In genomic region chr12:124919646-124920352, GRCh38 we compare ENCODE assay signal across 8 cellular contexts. TPM values are rescaled to one million over a fixed set of nuclear protein-coding genes. Genes with fewer than 3 reads are reported as not detected.
DNase-seq lines count a peak whose midpoint lies in the region; ATAC-seq, FAIRE-seq and TF ChIP-seq lines count a peak whose summit lies in the region.

No MANE protein-coding gene starts in this region.

- H3K9me3 Mint-ChIP-seq in IgD-negative memory B cell = peaks cover 0 to 2% (median 0%) of the 10 kb centered on the region in 3 donors

- H3K27me3 Mint-ChIP-seq in IgD-negative memory B cell = no peaks in the 10 kb centered on the region

- H3K27ac ChIP-seq in BLaER1 = peak overlapping the region; percentile 100
- H3K27ac ChIP-seq in adrenal gland = peak overlapping the region; percentile 89 to 100 (median 99)
- peak overlapping the region; percentile 100 for H3K27ac ChIP-seq in HepG2 (ENCODE audit: extremely low read length, insufficient read depth, low read length)
- peak overlapping the region; percentile 97 to 100 for H3K27ac ChIP-seq in thoracic aorta

- no peak overlapping the region for H2AFZ ChIP-seq in HepG2 (ENCODE audit: low read length)

- intact Hi-C loops in adrenal gland (cut with DNase I) (no loop called here), HepG2 (cut with micrococcal nuclease; ENCODE audit: unreplicated experiment) (loop anchor here (2.0 kb wide), 1 partner anchor 19 kb away; no protein-coding TSS in a partner anchor)

- H3K9ac ChIP-seq in BLaER1 (peak overlapping the region; percentile 79), HepG2 (ENCODE audit: insufficient read depth, low read depth, low read length) (peak overlapping the region; percentile 99)

- H3K4me1 ChIP-seq in BLaER1 (peaks cover 72% of the 10 kb centered on the region), adrenal gland (replicated peaks in 1 of 2) (peaks cover 37 to 60% of the 10 kb centered on the region in 2 donors), HepG2 (ENCODE audit: insufficient read depth, low read length) (peaks cover 61% of the 10 kb centered on the region), thoracic aorta (ENCODE audit: control insufficient read depth in 1 of 2, low read depth in 2 of 2) (peaks cover 36 to 57% of the 10 kb centered on the region in 2 donors)

- TF ChIP-seq EP300 in HepG2 (IDR thresholded peaks at IDR 0.05; ENCODE audit: low read depth in 2 of 2, low read length in 2 of 2) (no peak), HepG2 (CRISPR knock-in tag; IDR thresholded peaks at IDR 0.05; ENCODE audit: borderline replicate concordance) (no peak)

- POLR2A ChIA-PET in HepG2 (lab: Yijun Ruan, JAX) = interaction anchor here (1.1 to 12.4 kb wide), 7 partner anchors 10 to 173 kb away, joined by 3 to 199 read pairs (median 20); no protein-coding TSS in a partner anchor

- no peaks in the 10 kb centered on the region for H3K27me3 ChIP-seq in BLaER1
- no peaks in the 10 kb centered on the region for H3K27me3 ChIP-seq in adrenal gland
- no peaks in the 10 kb centered on the region; a peak in 1 of 5 replicates for H3K27me3 ChIP-seq in HepG2 (ENCODE audit: control insufficient read depth in 1 of 2, insufficient read depth in 2 of 2, low read length in 2 of 2)
- no peaks in the 10 kb centered on the region for H3K27me3 ChIP-seq in thoracic aorta (replicated peaks; ENCODE audit: insufficient read depth)

- H3K36me3 ChIP-seq in BLaER1 = no peaks in the 10 kb centered on the region
- H3K36me3 ChIP-seq in adrenal gland (replicated peaks in 1 of 2) = no peaks in the 10 kb centered on the region
- no peaks in the 10 kb centered on the region for H3K36me3 ChIP-seq in HepG2 (replicated peaks in 1 of 2; ENCODE audit: control insufficient read depth in 1 of 2, insufficient read depth in 2 of 2, low read length in 2 of 2)
- no peaks in the 10 kb centered on the region for H3K36me3 ChIP-seq in thoracic aorta

- no peak for TF ChIP-seq RAD21 in HepG2 (CRISPR knock-in tag; IDR thresholded peaks at IDR 0.05)

- peak overlapping the region; percentile 98 to 100 (median 99) for H3K27ac Mint-ChIP-seq in IgD-negative memory B cell

- WGBS in adrenal gland, 4 donors = 52 to 64% (median 53%) methylated on average over 15 of the region's 15 CpGs
- 32% methylated on average over 15 of the region's 15 CpGs for WGBS in HepG2 (ENCODE audit: low lambda C conversion rate)

- peak overlapping the region; percentile 95 for H3K4me2 ChIP-seq in BLaER1
- peak overlapping the region; percentile 97 for H3K4me2 ChIP-seq in HepG2 (ENCODE audit: low read depth, low read length)

- in situ Hi-C loops in HepG2 (cut with HindIII; ENCODE audit: extremely low pct_ligation_motif_present, low pct_unique_long_range_greater_than_20kb) = no loop called here

- DNase-seq in adrenal gland = peak in 5 of 7 donors; percentile 47 to 70 (median 56)
- DNase-seq in HepG2 (ENCODE audit: low spot score) = no peak
- DNase-seq in thoracic aorta (ENCODE audit: low spot score) = no peak
- DNase-seq in NCI-H446 (lab: John Stamatoyannopoulos, UW) = no peak
- DNase-seq in NCI-H510A treated with DMSO at 0.1 percent for 48 hours (lab: John Stamatoyannopoulos, UW) = no peak

- TF ChIP-seq CTCF in adrenal gland (IDR thresholded peaks at IDR 0.05) (no peak), HepG2 (CRISPR knock-in tag; IDR thresholded peaks at IDR 0.05) (no peak), thoracic aorta (IDR thresholded peaks at IDR 0.05) (no peak)

- H3K36me3 Mint-ChIP-seq in IgD-negative memory B cell = no peaks in the 10 kb centered on the region

- no TSS peak for BruUV-seq in HepG2 (replicated peaks; lab: Mats Ljungman, UMichigan)

- H3K9me3 ChIP-seq in BLaER1 (no peaks in the 10 kb centered on the region), adrenal gland (replicated peaks in 1 of 3) (no peaks in the 10 kb centered on the region), HepG2 (ENCODE audit: low read length) (no peaks in the 10 kb centered on the region), thoracic aorta (no peaks in the 10 kb centered on the region)

- H3K4me1 Mint-ChIP-seq in IgD-negative memory B cell = peaks cover 53 to 63% (median 54%) of the 10 kb centered on the region in 3 donors

- no peak for FAIRE-seq in HepG2 (lab: Jason Lieb, UNC)

- H4K20me1 ChIP-seq in BLaER1 (no peaks in the 10 kb centered on the region), HepG2 (ENCODE audit: insufficient read depth, low read length) (no peaks in the 10 kb centered on the region)

- TF ChIP-seq POLR2A in adrenal gland (IDR thresholded peaks at IDR 0.05) (no peak), HepG2 (IDR thresholded peaks at IDR 0.05; ENCODE audit: insufficient read depth in 1 of 2, low read depth in 2 of 2, low read length in 2 of 2) (no peak)

- CTCF ChIA-PET in HepG2 (lab: Yijun Ruan, JAX; ENCODE audit: low intra/inter-chr PET ratio, low total read pairs) = interaction anchor here (0.8 kb wide), 1 partner anchor 13 kb away, joined by 4 read pairs; no protein-coding TSS in a partner anchor

- H3K4me3 Mint-ChIP-seq in IgD-negative memory B cell = peak overlapping the region; percentile 76 to 94 (median 86)

- no peak for ATAC-seq in HepG2
- no peak for ATAC-seq in thoracic aorta (ENCODE audit: insufficient number of reproducible peaks, low FRiP score, low read depth)
- no peak for ATAC-seq in HG02840 (IDR thresholded peaks at IDR 0.05; ENCODE audit: low FRiP score, unreplicated experiment)

- H3K4me3 ChIP-seq in BLaER1 = no peak overlapping the region
- H3K4me3 ChIP-seq in adrenal gland = no peak overlapping the region
- peak overlapping the region; percentile 47 to 99 (median 54) for H3K4me3 ChIP-seq in HepG2 (replicated peaks in 1 of 3; ENCODE audit: insufficient read depth in 1 of 3, low read depth in 2 of 3, low read length in 3 of 3)
- no peak overlapping the region for H3K4me3 ChIP-seq in thoracic aorta

- H3K79me2 ChIP-seq in HepG2 (ENCODE audit: insufficient read depth, low read length) = peaks cover 11% of the 10 kb centered on the region

RNA-seq across cellular contexts. Expression of gene UBC, which starts 5.3 kb away (rescaled TPM):
- polyA plus RNA-seq in IgD-negative memory B cell (1,893 TPM), adrenal gland (1,000 to 10,000 TPM in 2 of 3 donors, 100 to 1,000 TPM in 1; 797 to 1,499 (median 1,129) TPM), HepG2 (2011; rRNA removed) (1,432 and 1,529 TPM in 2 replicates)
- total RNA-seq in adrenal gland (1,000 to 10,000 TPM in 4 of 8 donors, 100 to 1,000 TPM in 4; 896 to 1,700 (median 1,052) TPM), HepG2 (2016; rRNA removed; fragmentation: Illumina TruSeq; extraction: Trizol) (805 and 1,167 TPM in 2 replicates), thoracic aorta (1,000 to 10,000 TPM; 1,069 to 1,422 TPM)
- total RNA-seq in HepG2 (2016; cell fraction: cytosol; rRNA removed; fragmentation: Illumina TruSeq; extraction: Trizol; ENCODE audit: low read depth) = 330 and 384 TPM in 2 replicates
- 802 and 1,160 TPM in 2 replicates for total RNA-seq in HepG2 (2016; cell fraction: insoluble cytoplasmic fraction; rRNA removed; fragmentation: Illumina TruSeq; extraction: Trizol)
- 388 and 438 TPM in 2 replicates for total RNA-seq in HepG2 (2016; cell fraction: membrane; rRNA removed; fragmentation: Illumina TruSeq; extraction: Trizol)
- 473 and 495 TPM in 2 replicates for total RNA-seq in HepG2 (2016; cell fraction: nucleus; rRNA removed; fragmentation: Illumina TruSeq; extraction: Trizol)
- polyA plus RNA-seq in HepG2 (2011; cell fraction: cytosol; rRNA removed) = 1,350 and 1,708 TPM in 2 replicates
- 541 and 721 TPM in 2 replicates for polyA plus RNA-seq in HepG2 (2011; cell fraction: nucleus; rRNA removed)
- 920 and 1,315 TPM in 2 replicates for polyA plus RNA-seq in HepG2 (2012)
- polyA plus RNA-seq in HepG2 (2016; cell fraction: cytosol; fragmentation: Illumina TruSeq; extraction: Trizol; ENCODE audit: low read depth) = 299 and 343 TPM in 2 replicates
- 1,055 and 1,063 TPM in 2 replicates for polyA plus RNA-seq in HepG2 (2016; cell fraction: insoluble cytoplasmic fraction; fragmentation: Illumina TruSeq; extraction: Trizol; ENCODE audit: low read depth)
- polyA plus RNA-seq in HepG2 (2016; cell fraction: membrane; fragmentation: Illumina TruSeq; extraction: Trizol; ENCODE audit: low read depth) = 279 and 340 TPM in 2 replicates
- 688 and 691 TPM in 2 replicates for polyA plus RNA-seq in HepG2 (2016; cell fraction: nucleus; fragmentation: Illumina TruSeq; extraction: Trizol; ENCODE audit: insufficient read depth, low read depth)
- polyA minus RNA-seq in HepG2 (2011; rRNA and poly(A)+ RNA removed; ENCODE audit: low replicate concordance) = 531 and 665 TPM in 2 replicates
- polyA minus RNA-seq in HepG2 (2011; cell fraction: cytosol; rRNA and poly(A)+ RNA removed) = 412 and 617 TPM in 2 replicates
- 99.5 and 162 TPM in 2 replicates for polyA minus RNA-seq in HepG2 (2011; cell fraction: nucleus; rRNA and poly(A)+ RNA removed)

RNA-seq across cellular contexts. Expression of gene SCARB1, which starts 56.1 kb away (rescaled TPM):
- polyA plus RNA-seq in IgD-negative memory B cell (23.9 TPM), adrenal gland (1,000 to 10,000 TPM in 2 of 3 donors, 100 to 1,000 TPM in 1; 213 to 5,784 (median 1,664) TPM), HepG2 (2011; rRNA removed) (160 and 189 TPM in 2 replicates)
- total RNA-seq in adrenal gland (1,000 to 10,000 TPM in 5 of 8 donors, 100 to 1,000 TPM in 3; 646 to 8,580 (median 1,325) TPM), HepG2 (2016; rRNA removed; fragmentation: Illumina TruSeq; extraction: Trizol) (33.2 and 63.4 TPM in 2 replicates), thoracic aorta (10 to 100 TPM in 1 of 2 donors, 1 to 10 TPM in 1; 8.8 to 13.1 TPM)
- total RNA-seq in HepG2 (2016; cell fraction: cytosol; rRNA removed; fragmentation: Illumina TruSeq; extraction: Trizol; ENCODE audit: low read depth) = 10.1 and 11.6 TPM in 2 replicates
- 24.7 and 65.3 TPM in 2 replicates for total RNA-seq in HepG2 (2016; cell fraction: insoluble cytoplasmic fraction; rRNA removed; fragmentation: Illumina TruSeq; extraction: Trizol)
- total RNA-seq in HepG2 (2016; cell fraction: membrane; rRNA removed; fragmentation: Illumina TruSeq; extraction: Trizol) = 32.7 and 33.2 TPM in 2 replicates
- 82.8 and 99.0 TPM in 2 replicates for total RNA-seq in HepG2 (2016; cell fraction: nucleus; rRNA removed; fragmentation: Illumina TruSeq; extraction: Trizol)
- 208 and 213 TPM in 2 replicates for polyA plus RNA-seq in HepG2 (2011; cell fraction: cytosol; rRNA removed)
- polyA plus RNA-seq in HepG2 (2011; cell fraction: nucleus; rRNA removed) = 869 and 1,053 TPM in 2 replicates
- polyA plus RNA-seq in HepG2 (2012) = 214 and 253 TPM in 2 replicates
- polyA plus RNA-seq in HepG2 (2016; cell fraction: cytosol; fragmentation: Illumina TruSeq; extraction: Trizol; ENCODE audit: low read depth) = 18.1 and 20.1 TPM in 2 replicates
- 42.8 and 60.7 TPM in 2 replicates for polyA plus RNA-seq in HepG2 (2016; cell fraction: insoluble cytoplasmic fraction; fragmentation: Illumina TruSeq; extraction: Trizol; ENCODE audit: low read depth)
- polyA plus RNA-seq in HepG2 (2016; cell fraction: membrane; fragmentation: Illumina TruSeq; extraction: Trizol; ENCODE audit: low read depth) = 42.2 and 44.0 TPM in 2 replicates
- polyA plus RNA-seq in HepG2 (2016; cell fraction: nucleus; fragmentation: Illumina TruSeq; extraction: Trizol; ENCODE audit: insufficient read depth, low read depth) = 235 and 236 TPM in 2 replicates
- polyA minus RNA-seq in HepG2 (2011; rRNA and poly(A)+ RNA removed; ENCODE audit: low replicate concordance) = 104 and 367 TPM in 2 replicates
- 143 and 183 TPM in 2 replicates for polyA minus RNA-seq in HepG2 (2011; cell fraction: cytosol; rRNA and poly(A)+ RNA removed)
- polyA minus RNA-seq in HepG2 (2011; cell fraction: nucleus; rRNA and poly(A)+ RNA removed) = 104 and 119 TPM in 2 replicates

Comparison
In these comparisons a context has a peak if more than half of its experiments do, and no peak if none do; other contexts are left out.
1. H3K4me3 ChIP-seq: peak in HepG2 (3 of 3); none in BLaER1 (single experiment), adrenal gland (0 of 4) and thoracic aorta (single experiment).
2. DNase-seq: peak in adrenal gland (5 of 7); none in HepG2 (single experiment), thoracic aorta (single experiment), NCI-H446 (0 of 2) and NCI-H510A treated with DMSO at 0.1 percent for 48 hours (single experiment).
3. RNA of gene SCARB1, which starts 56.1 kb away (total RNA-seq): 646 to 8,580 TPM in adrenal gland; 10.1 to 99.0 TPM in HepG2 and 8.8 to 13.1 TPM in thoracic aorta; every median in the first group is over 4 times any median in the second.
4. Peak in every context shown above with its lines, with median percentiles within 50 percentile points of each other: H3K27ac ChIP-seq.